In genomic region chr19:16073481-16073880, GRCh38 we compare ENCODE assay signal across 12 cellular contexts. TPM values are rescaled to one million over a fixed set of nuclear protein-coding genes. Genes with fewer than 3 reads are reported as not detected.
DNase-seq lines count a peak whose midpoint lies in the region; ATAC-seq and TF ChIP-seq lines count a peak whose summit lies in the region.
"Had no signal": no experiment of that assay in that cellular context is flagged by ENCODE, and none has a peak within 500 bp of the region (broad histone marks: within the 10 kb centered on the region; RNA-seq: fewer than 3 reads in every experiment).

No MANE protein-coding gene starts in this region.

- peak overlapping the region; percentile 71 to 92 (median 89) for H3K4me3 Mint-ChIP-seq in CD4-positive, CD25-positive, alpha-beta regulatory T cell
- no peak overlapping the region for H3K4me3 Mint-ChIP-seq in effector memory CD8-positive, alpha-beta T cell
- H3K4me3 Mint-ChIP-seq in HFFc6: no peak overlapping the region
- H3K4me3 Mint-ChIP-seq: stimulated activated naive B cell treated with anti-CD40 and anti-IgM and Interleukin-4, amounts not matched to agents 10 μg/mL and 1 μg/mL and 100 μg/mL, for 72 hours had no signal

- H3K27ac ChIP-seq in CD4-positive, CD25-positive, alpha-beta regulatory T cell (ENCODE audit: insufficient read depth, low read length, poor library complexity, severe bottlenecking): peak overlapping the region; percentile 95
- peak overlapping the region; percentile 55 for H3K27ac ChIP-seq in KOPT-K1 (ENCODE audit: low read depth, low read length, poor library complexity, severe bottlenecking)
- peak overlapping the region; percentile 100 for H3K27ac ChIP-seq in prostate gland
- H3K27ac ChIP-seq: HL-60 had no signal

- WGBS in prostate gland: 83% methylated on average over 7 of the region's 7 CpGs

- no peak for DNase-seq in CD4-positive, CD25-positive, alpha-beta regulatory T cell
- no peak for DNase-seq in effector memory CD8-positive, alpha-beta T cell
- DNase-seq in prostate gland (ENCODE audit: low spot score): no peak
- DNase-seq in HFFc6: no peak
- DNase-seq in islet precursor cell: no peak
- DNase-seq in cortex of kidney (lab: John Stamatoyannopoulos, UW): no peak
- no peak for DNase-seq in LoVo (ENCODE audit: low spot score)
- DNase-seq: MG63; stimulated activated naive B cell treated with anti-CD40 and anti-IgM and Interleukin-4, amounts not matched to agents 10 μg/mL and 1 μg/mL and 100 μg/mL, for 72 hours had no signal

- H3K9me3 ChIP-seq in CD4-positive, CD25-positive, alpha-beta regulatory T cell (ENCODE audit: control insufficient read depth in 2 of 2, low read length in 2 of 2): no peaks in the 10 kb centered on the region
- H3K9me3 ChIP-seq in KOPT-K1 (ENCODE audit: insufficient read depth, low read length, poor library complexity, severe bottlenecking) (no peaks in the 10 kb centered on the region), prostate gland (no peaks in the 10 kb centered on the region)
- H3K9me3 ChIP-seq: MG63 had no signal

- no peak for TF ChIP-seq POLR2A in prostate gland (IDR thresholded peaks at IDR 0.05)

- peak overlapping the region; percentile 92 to 95 (median 93) for H3K27ac Mint-ChIP-seq in CD4-positive, CD25-positive, alpha-beta regulatory T cell
- peak overlapping the region; percentile 92 to 96 for H3K27ac Mint-ChIP-seq in effector memory CD8-positive, alpha-beta T cell
- no peak overlapping the region for H3K27ac Mint-ChIP-seq in HFFc6

- H3K9me3 Mint-ChIP-seq in CD4-positive, CD25-positive, alpha-beta regulatory T cell: no peaks in the 10 kb centered on the region
- no peaks in the 10 kb centered on the region for H3K9me3 Mint-ChIP-seq in effector memory CD8-positive, alpha-beta T cell
- peaks cover 5% of the 10 kb centered on the region; the same call in 1 of the 2 replicates for H3K9me3 Mint-ChIP-seq in HFFc6
- H3K9me3 Mint-ChIP-seq: stimulated activated naive B cell treated with anti-CD40 and anti-IgM and Interleukin-4, amounts not matched to agents 10 μg/mL and 1 μg/mL and 100 μg/mL, for 72 hours had no signal

- no peak overlapping the region for H3K4me3 ChIP-seq in CD4-positive, CD25-positive, alpha-beta regulatory T cell (ENCODE audit: low read depth, low read length)
- H3K4me3 ChIP-seq in prostate gland: no peak overlapping the region
- H3K4me3 ChIP-seq: MG63 had no signal

- H3K36me3 ChIP-seq in CD4-positive, CD25-positive, alpha-beta regulatory T cell (ENCODE audit: control insufficient read depth, insufficient read depth, low read length): no peaks in the 10 kb centered on the region
- H3K36me3 ChIP-seq in KOPT-K1 (ENCODE audit: insufficient read depth, low read length) (no peaks in the 10 kb centered on the region), prostate gland (no peaks in the 10 kb centered on the region)

- intact Hi-C loops in prostate gland (cut with DNase I): no loop called here

- no peak for TF ChIP-seq CTCF in prostate gland (IDR thresholded peaks at IDR 0.05)
- no peak for TF ChIP-seq CTCF in HFFc6 (IDR thresholded peaks at IDR 0.05)

- no peaks in the 10 kb centered on the region for H3K27me3 ChIP-seq in CD4-positive, CD25-positive, alpha-beta regulatory T cell (ENCODE audit: control insufficient read depth, insufficient read depth, low read length)
- no peaks in the 10 kb centered on the region for H3K27me3 ChIP-seq in prostate gland (replicated peaks; ENCODE audit: insufficient read depth)
- H3K27me3 ChIP-seq: MG63 had no signal

- H3K27me3 Mint-ChIP-seq in CD4-positive, CD25-positive, alpha-beta regulatory T cell: no peaks in the 10 kb centered on the region
- no peaks in the 10 kb centered on the region for H3K27me3 Mint-ChIP-seq in effector memory CD8-positive, alpha-beta T cell
- peaks cover 13% of the 10 kb centered on the region for H3K27me3 Mint-ChIP-seq in HFFc6 (ENCODE audit: insufficient read depth)
- H3K27me3 Mint-ChIP-seq: stimulated activated naive B cell treated with anti-CD40 and anti-IgM and Interleukin-4, amounts not matched to agents 10 μg/mL and 1 μg/mL and 100 μg/mL, for 72 hours had no signal

- no peaks in the 10 kb centered on the region for H3K36me3 Mint-ChIP-seq in CD4-positive, CD25-positive, alpha-beta regulatory T cell
- H3K36me3 Mint-ChIP-seq in effector memory CD8-positive, alpha-beta T cell (ENCODE audit: insufficient read depth): peaks cover 20% of the 10 kb centered on the region
- peaks cover 16% of the 10 kb centered on the region for H3K36me3 Mint-ChIP-seq in HFFc6 (ENCODE audit: low read depth)

- no peak for ATAC-seq in CD4-positive, CD25-positive, alpha-beta regulatory T cell (ENCODE audit: low read depth in 2 of 2)
- ATAC-seq in effector memory CD8-positive, alpha-beta T cell (replicated peaks): no peak
- ATAC-seq: stimulated activated naive B cell treated with anti-CD40 and anti-IgM and Interleukin-4, amounts not matched to agents 10 μg/mL and 1 μg/mL and 100 μg/mL, for 72 hours had no signal

- H3K4me1 ChIP-seq in CD4-positive, CD25-positive, alpha-beta regulatory T cell (ENCODE audit: control insufficient read depth, insufficient read depth, low read length, poor library complexity, severe bottlenecking): peaks cover 67% of the 10 kb centered on the region
- peaks cover 13% of the 10 kb centered on the region for H3K4me1 ChIP-seq in prostate gland (replicated peaks)
- H3K4me1 ChIP-seq: parathyroid adenoma had no signal

- peaks cover 5 to 55% (median 32%) of the 10 kb centered on the region in 4 donors for H3K4me1 Mint-ChIP-seq in CD4-positive, CD25-positive, alpha-beta regulatory T cell
- H3K4me1 Mint-ChIP-seq in effector memory CD8-positive, alpha-beta T cell (ENCODE audit: low read depth in 2 of 2): peaks cover 16 to 30% of the 10 kb centered on the region in 2 donors
- peaks cover 31% of the 10 kb centered on the region for H3K4me1 Mint-ChIP-seq in HFFc6 (ENCODE audit: low read depth)

RNA-seq across cellular contexts. Expression of gene TPM4, which starts 2.8 kb away (rescaled TPM):
- 305 TPM for total RNA-seq in CD4-positive, CD25-positive, alpha-beta regulatory T cell
- 100 to 1,000 TPM; 109 to 163 (median 131) TPM for polyA plus RNA-seq in CD4-positive, CD25-positive, alpha-beta regulatory T cell
- 100 to 1,000 TPM; 379 TPM for total RNA-seq in prostate gland
- 1,000 to 10,000 TPM in 4 of 6 experiments, 100 to 1,000 TPM in 2; 973 to 1,332 (median 1,247) TPM for total RNA-seq in HFFc6 (2021; fragmentation: NEBNext Ultra II Directional; extraction: Animal tissue kit (Norgen Biotek cat#: 25700))

RNA-seq across cellular contexts. Expression of gene RAB8A, which starts 38.2 kb away (rescaled TPM):
- 88.1 TPM for total RNA-seq in CD4-positive, CD25-positive, alpha-beta regulatory T cell
- 10 to 100 TPM; 79.6 to 93.0 (median 87.8) TPM for polyA plus RNA-seq in CD4-positive, CD25-positive, alpha-beta regulatory T cell
- total RNA-seq in prostate gland: 10 to 100 TPM; 67.8 to 70.5 TPM
- total RNA-seq in HFFc6 (2021; fragmentation: NEBNext Ultra II Directional; extraction: Animal tissue kit (Norgen Biotek cat#: 25700)): 100 to 1,000 TPM in 3 of 6 experiments, 10 to 100 TPM in 3; 93.5 to 103 (median 100) TPM

Comparison
In these comparisons a context has a peak if more than half of its experiments do, and no peak if none do; other contexts are left out.
1. H3K4me3 Mint-ChIP-seq: peak in CD4-positive, CD25-positive, alpha-beta regulatory T cell (4 of 4); none in effector memory CD8-positive, alpha-beta T cell (0 of 2) and HFFc6 (single experiment).
2. Peak in every context shown above with its lines, with median percentiles within 50 percentile points of each other: H3K27ac ChIP-seq.